Comparison of ENCODE assay signal across 10 cellular contexts in genomic region chr19:58572026-58572817, GRCh38. TPM values are rescaled to one million over a fixed set of nuclear protein-coding genes. Genes with fewer than 3 reads are reported as not detected.
A peak's percentile ranks its signal among the peaks of the same experiment; 100 is the strongest.
DNase-seq lines count a peak whose midpoint lies in the region; ATAC-seq, FAIRE-seq and TF ChIP-seq lines count a peak whose summit lies in the region.
"Had no signal": no experiment of that assay in that cellular context is flagged by ENCODE, and none has a peak within 500 bp of the region (broad histone marks: within the 10 kb centered on the region; RNA-seq: fewer than 3 reads in every experiment).

No MANE protein-coding gene starts in this region.

- no peaks in the 10 kb centered on the region for H4K20me1 ChIP-seq in GM12878 (ENCODE audit: control insufficient read depth, insufficient read depth)

- H3K9me3 ChIP-seq in GM12878 (replicated peaks; ENCODE audit: control insufficient read depth, insufficient read depth, low read length) (no peaks in the 10 kb centered on the region), tibial nerve (no peaks in the 10 kb centered on the region)

- H3K79me2 ChIP-seq in GM12878 (ENCODE audit: control insufficient read depth, insufficient read depth, low read length), result peaks cover 5% of the 10 kb centered on the region

- peaks cover 36% of the 10 kb centered on the region for H3K4me1 Mint-ChIP-seq in activated T-cell treated with anti-CD3 and anti-CD28 coated beads, Interleukin-2, amount 50 U/mL, for 72 hours (ENCODE audit: low read depth)
- H3K4me1 Mint-ChIP-seq in memory B cell, result peaks cover 22% of the 10 kb centered on the region

- peaks cover 0 to 5% of the 10 kb centered on the region in 2 donors for H3K36me3 Mint-ChIP-seq in activated T-cell treated with anti-CD3 and anti-CD28 coated beads, Interleukin-2, amount 50 U/mL, for 72 hours (ENCODE audit: insufficient read depth in 2 of 2)
- H3K36me3 Mint-ChIP-seq in memory B cell, result peaks cover 13% of the 10 kb centered on the region

- BruUV-seq in GM12878 (replicated peaks; lab: Mats Ljungman, UMichigan), result no TSS peak

- no peaks in the 10 kb centered on the region for H3K9me3 Mint-ChIP-seq in activated T-cell treated with anti-CD3 and anti-CD28 coated beads, Interleukin-2, amount 50 U/mL, for 72 hours
- H3K9me3 Mint-ChIP-seq in memory B cell, result peaks cover 2% of the 10 kb centered on the region

- 33% methylated on average over 24 of the region's 24 CpGs for WGBS in GM12878 (ENCODE audit: insufficient coverage, insufficient replicate concordance, low lambda C conversion rate, missing lambda C conversion rate)
- 42 to 43% methylated on average over 24 of the region's 24 CpGs for WGBS in tibial nerve, 2 donors

- peak overlapping the region; percentile 70 for H2AFZ ChIP-seq in GM12878 (ENCODE audit: control insufficient read depth, low read depth, low read length)

- no peak for ATAC-seq in activated T-cell treated with anti-CD3 and anti-CD28 coated beads, Interleukin-2, amount 50 U/mL, for 72 hours (replicated peaks in 1 of 2)
- no peak for ATAC-seq in GM12878
- ATAC-seq in memory B cell (ENCODE audit: low read depth), result no peak
- ATAC-seq in GM18511 (IDR thresholded peaks at IDR 0.05; ENCODE audit: unreplicated experiment), result no peak
- no peak for ATAC-seq in HG03280 (IDR thresholded peaks at IDR 0.05; ENCODE audit: unreplicated experiment)

- SMC1A ChIA-PET in GM12878 (lab: Charles Lee; ENCODE audit: uncharacterized antibody, unreplicated experiment), result interaction anchor here (1.2 to 1.9 kb wide), 3 partner anchors 11 to 52 kb away, joined by 3 to 7 read pairs (median 5); partner anchors contain the start of gene ZBTB45

- no peak for TF ChIP-seq RAD21 in GM12878 (IDR thresholded peaks at IDR 0.05; ENCODE audit: insufficient read depth, low read depth, low read length)

- intact Hi-C loops in GM12878 (cut with micrococcal nuclease; ENCODE audit: unreplicated experiment), result loop anchor here (1.0 to 2.0 kb wide), 3 partner anchors 13 to 53 kb away; partner anchors contain the start of genes TRIM28 and ZBTB45

- H3K4me1 ChIP-seq in GM12878 (ENCODE audit: control insufficient read depth, insufficient read depth, low read length) (peaks cover 9% of the 10 kb centered on the region), tibial nerve (peaks cover 0 to 39% (median 17%) of the 10 kb centered on the region in 4 donors)

- TF ChIP-seq EP300 in GM12878 (IDR thresholded peaks at IDR 0.05; ENCODE audit: borderline replicate concordance in 1 of 2, control insufficient read depth in 1 of 2, low read depth in 2 of 2, low read length in 2 of 2) (no peak), tibial nerve (IDR thresholded peaks at IDR 0.05) (peak in 1 of 2 donors; percentile 10)

- TF ChIP-seq CTCF in GM12878 (IDR thresholded peaks at IDR 0.05 in 2 of 3, conservative IDR thresholded peaks at IDR 0.05 in 1 of 3; ENCODE audit: control insufficient read depth in 2 of 3, extremely low read depth in 1 of 3, insufficient read depth in 1 of 3, low read depth in 3 of 3, low read length in 3 of 3), result no peak
- TF ChIP-seq CTCF in tibial nerve (IDR thresholded peaks at IDR 0.05), result no peak

- TF ChIP-seq POLR2A in GM12878 (IDR thresholded peaks at IDR 0.05; ENCODE audit: low read depth, low read length) (no peak), tibial nerve (IDR thresholded peaks at IDR 0.05) (no peak)

- H3K4me3 ChIP-seq in GM12878, result peak overlapping the region; percentile 82
- peak overlapping the region; percentile 37 to 74 (median 59) for H3K4me3 ChIP-seq in tibial nerve

- RAD21 ChIA-PET in GM12878 (lab: Charles Lee; ENCODE audit: unreplicated experiment), result interaction anchor here (0.5 to 1.2 kb wide), 2 partner anchors 52 to 934 kb away, joined by 3 read pairs; no protein-coding TSS in a partner anchor

- peak overlapping the region; percentile 87 to 92 for H3K4me3 Mint-ChIP-seq in activated T-cell treated with anti-CD3 and anti-CD28 coated beads, Interleukin-2, amount 50 U/mL, for 72 hours
- H3K4me3 Mint-ChIP-seq in memory B cell, result peak overlapping the region; percentile 98

- no peaks in the 10 kb centered on the region for H3K27me3 Mint-ChIP-seq in activated T-cell treated with anti-CD3 and anti-CD28 coated beads, Interleukin-2, amount 50 U/mL, for 72 hours (ENCODE audit: low read depth)
- no peaks in the 10 kb centered on the region for H3K27me3 Mint-ChIP-seq in memory B cell

- H3K9ac ChIP-seq in GM12878 (ENCODE audit: control insufficient read depth, insufficient read depth, low read length), result peak overlapping the region; percentile 29; the same call in 1 of the 2 replicates

- H3K27me3 ChIP-seq in GM12878 (replicated peaks in 1 of 2; ENCODE audit: control insufficient read depth in 2 of 2, insufficient read depth in 2 of 2, low read length in 1 of 2), result no peaks in the 10 kb centered on the region
- H3K27me3 ChIP-seq in tibial nerve, result no peaks in the 10 kb centered on the region

- H3K36me3 ChIP-seq in GM12878 (ENCODE audit: control insufficient read depth in 2 of 2, insufficient read depth in 2 of 2, low read length in 1 of 2) (peaks cover 2 to 3% of the 10 kb centered on the region in 2 experiments; a peak in 3 of 4 replicates), tibial nerve (peaks cover 0 to 39% (median 0%) of the 10 kb centered on the region in 3 donors)

- no peak for FAIRE-seq in GM12878 (lab: Jason Lieb, UNC)

- H3K27ac ChIP-seq in GM12878 (ENCODE audit: control insufficient read depth, insufficient read depth), result peak overlapping the region; percentile 98
- H3K27ac ChIP-seq in tibial nerve, result peak overlapping the region; percentile 87 to 99 (median 96)

- POLR2A ChIA-PET in GM12878 (lab: Charles Lee), result interaction anchor here (1.1 to 6.0 kb wide), 4 partner anchors 8 to 18 kb away, joined by 3 to 46 read pairs (median 6); partner anchors contain the start of genes CHMP2A and UBE2M

- CTCF ChIA-PET in GM12878 (lab: Yijun Ruan, JAX), result interaction anchor here (0.8 to 1.6 kb wide), 4 partner anchors 9 to 58 kb away, joined by 3 to 5 read pairs (median 4); no protein-coding TSS in a partner anchor

- in situ Hi-C loops in GM12878 (cut with MboI), result no loop called here

- H3K27ac Mint-ChIP-seq in activated T-cell treated with anti-CD3 and anti-CD28 coated beads, Interleukin-2, amount 50 U/mL, for 72 hours, result peak overlapping the region; percentile 87
- H3K27ac Mint-ChIP-seq in memory B cell, result peak overlapping the region; percentile 99

- H3K4me2 ChIP-seq in GM12878 (ENCODE audit: control insufficient read depth, insufficient read depth), result peak overlapping the region; percentile 81

- DNase-seq in activated T-cell treated with anti-CD3 and anti-CD28 coated beads, Interleukin-2, amount 50 U/mL, for 72 hours, result no peak
- DNase-seq in activated T-cell treated with anti-CD3 and anti-CD28 coated beads for 4 hours (no peak), GM12878 (ENCODE audit: low read depth, low spot score) (no peak), memory B cell (ENCODE audit: low spot score in 2 of 2) (no peak), tibial nerve (ENCODE audit: low spot score in 2 of 2) (peak in 1 of 2 donors; percentile 20), dedifferentiated amniotic fluid mesenchymal stem cell (ENCODE audit: extremely low spot score) (no peak)
- DNase-seq: hippocampal formation, NCI-H2081 had no signal

RNA-seq across cellular contexts. Expression of gene MZF1, which starts 0.9 kb away (rescaled TPM):
- 10 to 100 TPM; 15.0 to 18.6 TPM for total RNA-seq in activated T-cell treated with anti-CD3 and anti-CD28 coated beads, Interleukin-2, amount 50 U/mL, for 72 hours
- total RNA-seq in GM12878 (2013; cell fraction: nucleolus; rRNA removed), result 64.7 and 67.2 TPM in 2 replicates
- total RNA-seq in GM12878 (2014; rRNA removed) (6.9 and 7.7 TPM in 2 replicates), GM12878 (2014; rRNA removed; fragmentation: Illumina TruSeq; extraction: Trizol) (3.3 and 3.6 TPM in 2 replicates), GM12878 (2021) (9.1 and 12.4 TPM in 2 replicates), tibial nerve (10 to 100 TPM; 41.6 to 88.8 (median 52.5) TPM)
- 5.9 TPM for polyA plus RNA-seq in GM12878 (2011; ENCODE audit: low read depth)
- polyA plus RNA-seq in GM12878 (2011; rRNA removed) (7.4 and 9.3 TPM in 2 replicates), GM12878 (2014; fragmentation: Illumina TruSeq; extraction: Trizol) (6.0 and 6.8 TPM in 2 replicates), GM12878 (2014; fragmentation: Nextera tagmentation; extraction: Ambion mirVana) (under 1 TPM; 0.38 to 0.64 TPM), GM12878 (2014; rRNA removed) (14.7 and 16.6 TPM in 2 replicates), GM12878 (2016; fragmentation: Nextera tagmentation; extraction: Ambion mirVana) (1 to 10 TPM; 6.8 to 7.6 TPM)
- polyA plus RNA-seq in GM12878 (2011; cell fraction: cytosol; rRNA removed), result 8.4 and 16.1 TPM in 2 replicates
- 104 and 129 TPM in 2 replicates for polyA plus RNA-seq in GM12878 (2011; cell fraction: nucleus; rRNA removed)
- 12.4 and 12.7 TPM in 2 replicates for polyA plus RNA-seq in GM12878 (2012)
- 7.3 and 13.7 TPM in 2 replicates for polyA minus RNA-seq in GM12878 (2011; rRNA and poly(A)+ RNA removed)
- polyA minus RNA-seq in GM12878 (2011; cell fraction: cytosol; rRNA and poly(A)+ RNA removed), result 4.4 and 5.0 TPM in 2 replicates
- 13.8 and 25.1 TPM in 2 replicates for polyA minus RNA-seq in GM12878 (2011; cell fraction: nucleus; rRNA and poly(A)+ RNA removed)

RNA-seq across cellular contexts. Expression of gene UBE2M, which starts 13.8 kb away (rescaled TPM):
- total RNA-seq in activated T-cell treated with anti-CD3 and anti-CD28 coated beads, Interleukin-2, amount 50 U/mL, for 72 hours, result 100 to 1,000 TPM; 116 to 122 TPM
- total RNA-seq in GM12878 (2013; cell fraction: nucleolus; rRNA removed), result 10.2 and 13.8 TPM in 2 replicates
- total RNA-seq in GM12878 (2014; rRNA removed), result 68.6 and 95.2 TPM in 2 replicates
- 61.7 and 66.8 TPM in 2 replicates for total RNA-seq in GM12878 (2014; rRNA removed; fragmentation: Illumina TruSeq; extraction: Trizol)
- 100 and 105 TPM in 2 replicates for total RNA-seq in GM12878 (2021)
- polyA plus RNA-seq in GM12878 (2011; ENCODE audit: low read depth), result 73.3 TPM
- polyA plus RNA-seq in GM12878 (2011; rRNA removed), result 55.6 and 92.7 TPM in 2 replicates
- 70.2 and 75.4 TPM in 2 replicates for polyA plus RNA-seq in GM12878 (2011; cell fraction: cytosol; rRNA removed)
- polyA plus RNA-seq in GM12878 (2011; cell fraction: nucleus; rRNA removed), result 82.4 and 83.2 TPM in 2 replicates
- polyA plus RNA-seq in GM12878 (2012), result 67.6 and 88.6 TPM in 2 replicates
- 105 and 127 TPM in 2 replicates for polyA plus RNA-seq in GM12878 (2014; fragmentation: Illumina TruSeq; extraction: Trizol)
- polyA plus RNA-seq in GM12878 (2014; fragmentation: Nextera tagmentation; extraction: Ambion mirVana), result 1 to 10 TPM; 1.4 to 1.7 TPM
- polyA plus RNA-seq in GM12878 (2014; rRNA removed), result 81.0 and 87.0 TPM in 2 replicates
- 10 to 100 TPM in 1 of 2 experiments, 1 to 10 TPM in 1; 9.6 to 11.3 TPM for polyA plus RNA-seq in GM12878 (2016; fragmentation: Nextera tagmentation; extraction: Ambion mirVana)
- 66.9 and 72.9 TPM in 2 replicates for polyA minus RNA-seq in GM12878 (2011; rRNA and poly(A)+ RNA removed)
- 25.3 and 33.7 TPM in 2 replicates for polyA minus RNA-seq in GM12878 (2011; cell fraction: cytosol; rRNA and poly(A)+ RNA removed)
- 17.0 and 18.6 TPM in 2 replicates for polyA minus RNA-seq in GM12878 (2011; cell fraction: nucleus; rRNA and poly(A)+ RNA removed)
- 10 to 100 TPM; 18.4 to 38.2 (median 29.4) TPM for total RNA-seq in tibial nerve

RNA-seq across cellular contexts. Expression of gene CHMP2A, which starts 17.3 kb away (rescaled TPM):
- total RNA-seq in activated T-cell treated with anti-CD3 and anti-CD28 coated beads, Interleukin-2, amount 50 U/mL, for 72 hours, result 10 to 100 TPM; 80.3 to 91.8 TPM
- total RNA-seq in GM12878 (2013; cell fraction: nucleolus; rRNA removed), result 14.9 and 17.2 TPM in 2 replicates
- total RNA-seq in GM12878 (2014; rRNA removed) (89.3 and 92.8 TPM in 2 replicates), GM12878 (2014; rRNA removed; fragmentation: Illumina TruSeq; extraction: Trizol) (89.3 and 95.0 TPM in 2 replicates), GM12878 (2021) (98.5 and 105 TPM in 2 replicates), tibial nerve (100 to 1,000 TPM in 3 of 4 donors, 10 to 100 TPM in 1; 90.0 to 146 (median 128) TPM)
- 83.1 TPM for polyA plus RNA-seq in GM12878 (2011; ENCODE audit: low read depth)
- polyA plus RNA-seq in GM12878 (2011; rRNA removed) (92.3 and 102 TPM in 2 replicates), GM12878 (2014; fragmentation: Illumina TruSeq; extraction: Trizol) (85.9 and 117 TPM in 2 replicates), GM12878 (2014; fragmentation: Nextera tagmentation; extraction: Ambion mirVana) (100 to 1,000 TPM in 1 of 2 experiments, 10 to 100 TPM in 1; 69.5 to 117 TPM), GM12878 (2014; rRNA removed) (168 and 172 TPM in 2 replicates), GM12878 (2016; fragmentation: Nextera tagmentation; extraction: Ambion mirVana) (100 to 1,000 TPM; 136 to 147 TPM)
- 130 and 146 TPM in 2 replicates for polyA plus RNA-seq in GM12878 (2011; cell fraction: cytosol; rRNA removed)
- polyA plus RNA-seq in GM12878 (2011; cell fraction: nucleus; rRNA removed), result 107 and 114 TPM in 2 replicates
- polyA plus RNA-seq in GM12878 (2012), result 117 and 138 TPM in 2 replicates
- 101 and 130 TPM in 2 replicates for polyA minus RNA-seq in GM12878 (2011; rRNA and poly(A)+ RNA removed)
- 36.1 and 36.4 TPM in 2 replicates for polyA minus RNA-seq in GM12878 (2011; cell fraction: cytosol; rRNA and poly(A)+ RNA removed)
- polyA minus RNA-seq in GM12878 (2011; cell fraction: nucleus; rRNA and poly(A)+ RNA removed), result 20.6 and 31.1 TPM in 2 replicates

RNA-seq across cellular contexts. Expression of gene TRIM28, which starts 28.4 kb away (rescaled TPM):
- total RNA-seq in activated T-cell treated with anti-CD3 and anti-CD28 coated beads, Interleukin-2, amount 50 U/mL, for 72 hours, result 100 to 1,000 TPM; 351 to 473 TPM
- 166 and 167 TPM in 2 replicates for total RNA-seq in GM12878 (2013; cell fraction: nucleolus; rRNA removed)
- total RNA-seq in GM12878 (2014; rRNA removed) (569 and 650 TPM in 2 replicates), GM12878 (2014; rRNA removed; fragmentation: Illumina TruSeq; extraction: Trizol) (256 and 311 TPM in 2 replicates), GM12878 (2021) (492 and 503 TPM in 2 replicates), tibial nerve (100 to 1,000 TPM; 136 to 299 (median 159) TPM)
- polyA plus RNA-seq in GM12878 (2011; ENCODE audit: low read depth), result 313 TPM
- polyA plus RNA-seq in GM12878 (2011; rRNA removed) (167 and 420 TPM in 2 replicates), GM12878 (2014; fragmentation: Illumina TruSeq; extraction: Trizol) (147 and 280 TPM in 2 replicates), GM12878 (2014; fragmentation: Nextera tagmentation; extraction: Ambion mirVana) (10 to 100 TPM in 1 of 2 experiments, 1 to 10 TPM in 1; 5.0 to 32.5 TPM), GM12878 (2014; rRNA removed) (363 and 502 TPM in 2 replicates), GM12878 (2016; fragmentation: Nextera tagmentation; extraction: Ambion mirVana) (10 to 100 TPM; 82.9 to 91.1 TPM)
- 459 and 854 TPM in 2 replicates for polyA plus RNA-seq in GM12878 (2011; cell fraction: cytosol; rRNA removed)
- polyA plus RNA-seq in GM12878 (2011; cell fraction: nucleus; rRNA removed), result 1,223 and 1,590 TPM in 2 replicates
- 410 and 474 TPM in 2 replicates for polyA plus RNA-seq in GM12878 (2012)
- polyA minus RNA-seq in GM12878 (2011; rRNA and poly(A)+ RNA removed), result 1,048 and 1,483 TPM in 2 replicates
- 474 and 545 TPM in 2 replicates for polyA minus RNA-seq in GM12878 (2011; cell fraction: cytosol; rRNA and poly(A)+ RNA removed)
- 282 and 438 TPM in 2 replicates for polyA minus RNA-seq in GM12878 (2011; cell fraction: nucleus; rRNA and poly(A)+ RNA removed)

RNA-seq across cellular contexts. Expression of gene ZBTB45, which starts 52.6 kb away (rescaled TPM):
- 10 to 100 TPM; 10.8 to 12.1 TPM for total RNA-seq in activated T-cell treated with anti-CD3 and anti-CD28 coated beads, Interleukin-2, amount 50 U/mL, for 72 hours
- 15.6 and 15.7 TPM in 2 replicates for total RNA-seq in GM12878 (2013; cell fraction: nucleolus; rRNA removed)
- 4.5 and 6.1 TPM in 2 replicates for total RNA-seq in GM12878 (2014; rRNA removed)
- total RNA-seq in GM12878 (2014; rRNA removed; fragmentation: Illumina TruSeq; extraction: Trizol), result 1.2 and 1.7 TPM in 2 replicates
- 12.7 and 17.2 TPM in 2 replicates for total RNA-seq in GM12878 (2021)
- polyA plus RNA-seq in GM12878 (2011; ENCODE audit: low read depth), result 1.9 TPM
- polyA plus RNA-seq in GM12878 (2011; rRNA removed), result 0.72 and 2.4 TPM in 2 replicates
- polyA plus RNA-seq in GM12878 (2011; cell fraction: cytosol; rRNA removed), result 4.0 and 5.1 TPM in 2 replicates
- polyA plus RNA-seq in GM12878 (2011; cell fraction: nucleus; rRNA removed), result 8.5 and 13.4 TPM in 2 replicates
- 10.1 TPM in 2 replicates for polyA plus RNA-seq in GM12878 (2012)
- 0.13 and 1.2 TPM in 2 replicates for polyA plus RNA-seq in GM12878 (2014; fragmentation: Illumina TruSeq; extraction: Trizol)
- polyA plus RNA-seq in GM12878 (2014; fragmentation: Nextera tagmentation; extraction: Ambion mirVana), result under 1 TPM; 0.29 to 0.33 TPM
- 7.7 and 8.0 TPM in 2 replicates for polyA plus RNA-seq in GM12878 (2014; rRNA removed)
- 10 to 100 TPM; 13.9 to 14.3 TPM for polyA plus RNA-seq in GM12878 (2016; fragmentation: Nextera tagmentation; extraction: Ambion mirVana)
- polyA minus RNA-seq in GM12878 (2011; rRNA and poly(A)+ RNA removed), result 1.8 and 5.1 TPM in 2 replicates
- polyA minus RNA-seq in GM12878 (2011; cell fraction: cytosol; rRNA and poly(A)+ RNA removed), result 3.8 and 4.0 TPM in 2 replicates
- polyA minus RNA-seq in GM12878 (2011; cell fraction: nucleus; rRNA and poly(A)+ RNA removed), result 7.6 and 15.4 TPM in 2 replicates
- 10 to 100 TPM in 3 of 4 donors, 1 to 10 TPM in 1; 9.8 to 16.5 (median 12.6) TPM for total RNA-seq in tibial nerve
